In the genomic region with DNA sequence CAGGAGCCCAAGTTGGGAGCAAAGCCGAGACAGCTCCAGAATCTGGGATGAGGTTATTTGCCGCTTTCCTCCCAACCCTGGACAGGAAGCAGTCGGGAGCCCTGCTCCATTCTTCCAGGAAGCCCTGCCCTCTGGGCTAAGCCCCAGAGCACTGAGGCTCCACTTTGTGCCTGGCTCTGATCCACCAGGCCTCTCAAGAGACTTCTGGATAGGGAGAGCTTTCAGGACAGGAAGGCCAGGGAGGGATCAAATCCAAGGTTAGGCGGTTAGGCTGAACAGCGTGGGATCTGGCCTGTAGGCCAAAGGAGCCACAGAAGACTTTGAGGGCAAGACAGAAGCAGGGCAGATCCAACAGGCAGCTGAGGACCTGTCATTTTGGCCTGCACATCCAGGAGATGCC, we compare ENCODE assay signal across 8 cellular contexts. TPM values are rescaled to one million over a fixed set of nuclear protein-coding genes. Genes with fewer than 3 reads are reported as not detected.
DNase-seq lines count a peak whose midpoint lies in the region; ATAC-seq and TF ChIP-seq lines count a peak whose summit lies in the region.

No MANE protein-coding gene starts in this region.

- H3F3A ChIP-seq in neural cell (ENCODE audit: insufficient read depth, low read length, poor library complexity, severe bottlenecking): no peaks in the 10 kb centered on the region

- TF ChIP-seq POLR2A in Peyer's patch (IDR thresholded peaks at IDR 0.05) (no peak), esophagus muscularis mucosa (IDR thresholded peaks at IDR 0.05; ENCODE audit: low read depth) (no peak)

- peak overlapping the region; percentile 80 for H2AFZ ChIP-seq in neural cell (ENCODE audit: low read depth, low read length)

- H3K79me2 ChIP-seq in neural cell (replicated peaks; ENCODE audit: insufficient read depth, low read length): peaks cover 18% of the 10 kb centered on the region

- WGBS in esophagus muscularis mucosa: 32% methylated on average over 5 of the region's 5 CpGs

- H3K4me1 ChIP-seq in Peyer's patch (peaks cover 0 to 62% (median 19%) of the 10 kb centered on the region in 4 donors), esophagus muscularis mucosa (peaks cover 80 to 92% (median 89%) of the 10 kb centered on the region in 4 donors)

- DNase-seq in GM06990 (ENCODE audit: extremely low read depth, insufficient read length) (no peak), Peyer's patch (peak in 1 of 3 donors; percentile 15), esophagus muscularis mucosa (ENCODE audit: extremely low spot score) (no peak)

- TF ChIP-seq RAD21 in neural cell (conservative IDR thresholded peaks at IDR 0.05): no peak

- H3K4me3 ChIP-seq in GM06990 (replicated peaks; ENCODE audit: low read depth, low read length) (peak overlapping the region; percentile 69), Peyer's patch (peak overlapping the region; percentile 62 to 84 (median 80)), esophagus muscularis mucosa (peak overlapping the region; percentile 76 to 91 (median 86)), neural cell (ENCODE audit: low read length) (peak overlapping the region; percentile 99)

- H3K27ac ChIP-seq in Peyer's patch (peak overlapping the region; percentile 73 to 86 (median 80)), esophagus muscularis mucosa (replicated peaks in 1 of 4) (peak overlapping the region; percentile 81 to 97 (median 85)), neural cell (ENCODE audit: low read length) (no peak overlapping the region)

- no peaks in the 10 kb centered on the region for H3K9me3 ChIP-seq in Peyer's patch
- no peaks in the 10 kb centered on the region for H3K9me3 ChIP-seq in esophagus muscularis mucosa
- H3K9me3 ChIP-seq in neural cell (ENCODE audit: low read length): no peaks in the 10 kb centered on the region

- no peaks in the 10 kb centered on the region for H4K20me1 ChIP-seq in neural cell (ENCODE audit: insufficient read depth)

- no peaks in the 10 kb centered on the region for H3K9me2 ChIP-seq in neural cell (ENCODE audit: insufficient read depth, low read length)

- ATAC-seq in GM21423 (IDR thresholded peaks at IDR 0.05; ENCODE audit: unreplicated experiment) (no peak), HG02798 (IDR thresholded peaks at IDR 0.05; ENCODE audit: poor library complexity, unreplicated experiment) (no peak), HG02763 (IDR thresholded peaks at IDR 0.05; ENCODE audit: unreplicated experiment) (no peak), GM21390 (IDR thresholded peaks at IDR 0.05; ENCODE audit: unreplicated experiment) (no peak)

- H3K9ac ChIP-seq in neural cell (ENCODE audit: low read length): peak overlapping the region; percentile 93

- peak overlapping the region; percentile 89 for H3K4me2 ChIP-seq in neural cell (ENCODE audit: low read length)

- intact Hi-C loops in esophagus muscularis mucosa (cut with DNase I): no loop called here

- no peaks in the 10 kb centered on the region for H3K36me3 ChIP-seq in GM06990 (ENCODE audit: control insufficient read depth, insufficient read depth, low read length)
- no peaks in the 10 kb centered on the region for H3K36me3 ChIP-seq in Peyer's patch
- H3K36me3 ChIP-seq in esophagus muscularis mucosa: peaks cover 0 to 28% (median 16%) of the 10 kb centered on the region in 4 donors
- no peaks in the 10 kb centered on the region for H3K36me3 ChIP-seq in neural cell (ENCODE audit: insufficient read depth, low read length)

- TF ChIP-seq EP300 in esophagus muscularis mucosa (IDR thresholded peaks at IDR 0.05) (no peak), neural cell (conservative IDR thresholded peaks at IDR 0.05; ENCODE audit: poor library complexity, severe bottlenecking) (no peak)

- TF ChIP-seq CTCF in GM06990 (IDR thresholded peaks at IDR 0.05; ENCODE audit: insufficient read depth, low read length, poor library complexity, severe bottlenecking): no peak
- TF ChIP-seq CTCF in Peyer's patch (IDR thresholded peaks at IDR 0.05): no peak
- no peak for TF ChIP-seq CTCF in esophagus muscularis mucosa (IDR thresholded peaks at IDR 0.05)
- TF ChIP-seq CTCF in neural cell (IDR thresholded peaks at IDR 0.05; ENCODE audit: poor library complexity, severe bottlenecking): no peak

- H3K27me3 ChIP-seq in GM06990 (replicated peaks; ENCODE audit: control insufficient read depth, insufficient read depth, low read length): no peaks in the 10 kb centered on the region
- H3K27me3 ChIP-seq in Peyer's patch: no peaks in the 10 kb centered on the region
- H3K27me3 ChIP-seq in esophagus muscularis mucosa: no peaks in the 10 kb centered on the region
- H3K27me3 ChIP-seq in neural cell (ENCODE audit: insufficient read depth, low read depth, low read length): no peaks in the 10 kb centered on the region

TF ChIP-seq in neural cell, 6 proteins besides CTCF, POLR2A, EP300 and RAD21:
- TF ChIP-seq SMC3 (conservative IDR thresholded peaks at IDR 0.05; ENCODE audit: poor library complexity) (no peak), TAF1 (IDR thresholded peaks at IDR 0.05; ENCODE audit: low read depth) (no peak), POLR2AphosphoS5 (IDR thresholded peaks at IDR 0.05) (no peak), EZH2 (IDR thresholded peaks at IDR 0.05; ENCODE audit: borderline replicate concordance, insufficient read depth, low read length, poor library complexity, severe bottlenecking) (no peak), MXI1 (conservative IDR thresholded peaks at IDR 0.05; ENCODE audit: poor library complexity, severe bottlenecking) (no peak)
- TF ChIP-seq, protein P1, sequence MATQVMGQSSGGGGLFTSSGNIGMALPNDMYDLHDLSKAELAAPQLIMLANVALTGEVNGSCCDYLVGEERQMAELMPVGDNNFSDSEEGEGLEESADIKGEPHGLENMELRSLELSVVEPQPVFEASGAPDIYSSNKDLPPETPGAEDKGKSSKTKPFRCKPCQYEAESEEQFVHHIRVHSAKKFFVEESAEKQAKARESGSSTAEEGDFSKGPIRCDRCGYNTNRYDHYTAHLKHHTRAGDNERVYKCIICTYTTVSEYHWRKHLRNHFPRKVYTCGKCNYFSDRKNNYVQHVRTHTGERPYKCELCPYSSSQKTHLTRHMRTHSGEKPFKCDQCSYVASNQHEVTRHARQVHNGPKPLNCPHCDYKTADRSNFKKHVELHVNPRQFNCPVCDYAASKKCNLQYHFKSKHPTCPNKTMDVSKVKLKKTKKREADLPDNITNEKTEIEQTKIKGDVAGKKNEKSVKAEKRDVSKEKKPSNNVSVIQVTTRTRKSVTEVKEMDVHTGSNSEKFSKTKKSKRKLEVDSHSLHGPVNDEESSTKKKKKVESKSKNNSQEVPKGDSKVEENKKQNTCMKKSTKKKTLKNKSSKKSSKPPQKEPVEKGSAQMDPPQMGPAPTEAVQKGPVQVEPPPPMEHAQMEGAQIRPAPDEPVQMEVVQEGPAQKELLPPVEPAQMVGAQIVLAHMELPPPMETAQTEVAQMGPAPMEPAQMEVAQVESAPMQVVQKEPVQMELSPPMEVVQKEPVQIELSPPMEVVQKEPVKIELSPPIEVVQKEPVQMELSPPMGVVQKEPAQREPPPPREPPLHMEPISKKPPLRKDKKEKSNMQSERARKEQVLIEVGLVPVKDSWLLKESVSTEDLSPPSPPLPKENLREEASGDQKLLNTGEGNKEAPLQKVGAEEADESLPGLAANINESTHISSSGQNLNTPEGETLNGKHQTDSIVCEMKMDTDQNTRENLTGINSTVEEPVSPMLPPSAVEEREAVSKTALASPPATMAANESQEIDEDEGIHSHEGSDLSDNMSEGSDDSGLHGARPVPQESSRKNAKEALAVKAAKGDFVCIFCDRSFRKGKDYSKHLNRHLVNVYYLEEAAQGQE (IDR thresholded peaks at IDR 0.05; ENCODE audit: borderline replicate concordance): no peak

RNA-seq across cellular contexts. Expression of a gene that starts 0.8 kb away (rescaled TPM):
- total RNA-seq in Peyer's patch (10 to 100 TPM in 3 of 4 donors, not detected in 1; 10.9 to 24.5 (median 13.5) TPM), esophagus muscularis mucosa (10 to 100 TPM in 2 of 4 donors, 1 to 10 TPM in 2; 7.9 to 25.4 (median 14.9) TPM)
- polyA plus RNA-seq in neural cell: 49.5 and 59.4 TPM in 2 replicates
- 37.3 and 39.2 TPM in 2 replicates for polyA minus RNA-seq in neural cell

RNA-seq across cellular contexts. Expression of a gene that starts 3.3 kb away (rescaled TPM):
- total RNA-seq in Peyer's patch (100 to 1,000 TPM in 1 of 4 donors, 10 to 100 TPM in 3; 52.4 to 116 (median 82.9) TPM), esophagus muscularis mucosa (10 to 100 TPM; 48.0 to 61.6 (median 57.2) TPM)
- polyA plus RNA-seq in neural cell: 4.7 and 10.9 TPM in 2 replicates
- polyA minus RNA-seq in neural cell: 12.9 and 14.8 TPM in 2 replicates
